16 cellular contexts compared by ENCODE assay signal in the genomic region with DNA sequence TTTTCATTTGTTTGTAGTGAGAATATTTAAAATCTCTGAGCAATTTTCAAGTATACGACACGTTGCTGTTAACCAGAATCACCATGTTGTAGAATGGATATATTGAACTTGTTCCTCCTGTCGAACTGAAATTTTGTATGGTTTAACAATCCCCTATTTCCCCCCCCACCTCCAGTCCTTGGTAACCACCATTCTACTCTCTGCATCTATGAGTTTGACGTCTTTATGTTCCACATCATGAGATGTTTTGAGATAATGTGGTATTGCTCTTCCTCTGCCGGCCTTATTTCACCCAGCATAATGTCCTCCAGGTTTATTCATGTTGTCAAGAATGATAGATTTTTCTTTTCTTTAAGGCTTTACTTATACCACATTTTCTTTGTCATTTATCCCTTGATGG. TPM values are rescaled to one million over a fixed set of nuclear protein-coding genes. Genes with fewer than 3 reads are reported as not detected.
DNase-seq lines count a peak whose midpoint lies in the region; ATAC-seq and TF ChIP-seq lines count a peak whose summit lies in the region.
"Had no signal": no experiment of that assay in that cellular context is flagged by ENCODE, and none has a peak within 500 bp of the region (broad histone marks: within the 10 kb centered on the region; RNA-seq: fewer than 3 reads in every experiment).

No MANE protein-coding gene starts in this region.

- intact Hi-C loops in activated CD4-positive, alpha-beta memory T cell treated with anti-CD3 and anti-CD28 coated beads for 36 hours (cut with micrococcal nuclease): loop anchor here (1.0 kb wide), 1 partner anchor 10 kb away; no protein-coding TSS in a partner anchor
- intact Hi-C loops in CD4-positive, alpha-beta memory T cell (cut with micrococcal nuclease): no loop called here
- intact Hi-C loops in activated T-helper 1 cell treated with anti-CD3 and anti-CD28 coated beads, Interleukin-12 subunit alpha, Interleukin-12 subunit beta, Interleukin-2, Interleukin-4 antibody, amounts not matched to agents 30 ng/mL and 10 ng/mL and 1 ng/mL, durations not matched to agents 14 hours and 24 hours and 36 hours (cut with micrococcal nuclease): no loop called here
- intact Hi-C loops in naive thymus-derived CD4-positive, alpha-beta T cell (cut with micrococcal nuclease): loop anchor here in 1 of 2 donors (10.0 kb wide), 1 partner anchor 253 kb away; no protein-coding TSS in a partner anchor
- intact Hi-C loops in right lobe of liver (cut with DNase I): no loop called here

- H3K36me3 ChIP-seq in CD4-positive, alpha-beta memory T cell (ENCODE audit: insufficient read depth, low read length): no peaks in the 10 kb centered on the region
- no peaks in the 10 kb centered on the region for H3K36me3 ChIP-seq in naive thymus-derived CD4-positive, alpha-beta T cell (ENCODE audit: control insufficient read depth in 2 of 3, insufficient read depth in 3 of 3, low read length in 3 of 3)
- H3K36me3 ChIP-seq in Peyer's patch (no peaks in the 10 kb centered on the region), right lobe of liver (no peaks in the 10 kb centered on the region)
- H3K36me3 ChIP-seq: MG63 had no signal

- POLR2A ChIA-PET in activated CD4-positive, alpha-beta memory T cell treated with anti-CD3 and anti-CD28 coated beads for 36 hours (lab: Charles Lee): interaction anchor here (0.6 kb wide), 1 partner anchor 111 kb away, joined by 3 read pairs; no protein-coding TSS in a partner anchor
- POLR2A ChIA-PET in activated CD4-positive, alpha-beta memory T cell treated with anti-CD3 and anti-CD28 coated beads, Interleukin-2, amount 10 ng/mL, durations not matched to agents 7 days and 5 days (lab: Charles Lee): no interaction called here
- POLR2A ChIA-PET in CD4-positive, alpha-beta memory T cell (lab: Charles Lee; ENCODE audit: partially characterized antibody): interaction anchor here (1.0 to 17.1 kb wide), 5 partner anchors 17 to 105 kb away, joined by 3 to 355 read pairs (median 3); partner anchors contain the start of gene PRKCQ
- POLR2A ChIA-PET in naive thymus-derived CD4-positive, alpha-beta T cell (lab: Charles Lee): interaction anchor here (0.7 to 16.1 kb wide), 6 partner anchors 9 to 435 kb away, joined by 3 to 378 read pairs (median 6); partner anchors contain the start of gene PRKCQ

- peaks cover 22% of the 10 kb centered on the region for H3K36me3 Mint-ChIP-seq in activated CD4-positive, alpha-beta memory T cell treated with anti-CD3 and anti-CD28 coated beads for 36 hours
- H3K36me3 Mint-ChIP-seq in activated CD4-positive, alpha-beta memory T cell treated with anti-CD3 and anti-CD28 coated beads, Interleukin-2, amount 10 ng/mL, durations not matched to agents 7 days and 5 days (ENCODE audit: low read depth): peaks cover 54% of the 10 kb centered on the region
- H3K36me3 Mint-ChIP-seq in CD4-positive, alpha-beta memory T cell: peaks cover 42 to 51% of the 10 kb centered on the region in 2 donors
- peaks cover 48% of the 10 kb centered on the region for H3K36me3 Mint-ChIP-seq in activated T-helper 1 cell treated with anti-CD3 and anti-CD28 coated beads, Interleukin-12 subunit alpha, Interleukin-12 subunit beta, Interleukin-2, Interleukin-4 antibody, amounts not matched to agents 30 ng/mL and 10 ng/mL and 1 ng/mL, durations not matched to agents 14 hours and 24 hours and 36 hours (ENCODE audit: low read depth)
- H3K36me3 Mint-ChIP-seq in naive thymus-derived CD4-positive, alpha-beta T cell: peaks cover 0 to 61% (median 11%) of the 10 kb centered on the region in 5 donors
- H3K36me3 Mint-ChIP-seq: CD14-positive monocyte had no signal

- H3K4me3 Mint-ChIP-seq in activated CD4-positive, alpha-beta memory T cell treated with anti-CD3 and anti-CD28 coated beads for 36 hours: no peak overlapping the region
- H3K4me3 Mint-ChIP-seq in activated CD4-positive, alpha-beta memory T cell treated with anti-CD3 and anti-CD28 coated beads, Interleukin-2, amount 10 ng/mL, durations not matched to agents 7 days and 5 days: no peak overlapping the region
- H3K4me3 Mint-ChIP-seq in CD4-positive, alpha-beta memory T cell: peak overlapping the region in 5 of 8 donors; percentile 27 to 49 (median 44)
- H3K4me3 Mint-ChIP-seq in activated T-helper 1 cell treated with anti-CD3 and anti-CD28 coated beads, Interleukin-12 subunit alpha, Interleukin-12 subunit beta, Interleukin-2, Interleukin-4 antibody, amounts not matched to agents 30 ng/mL and 10 ng/mL and 1 ng/mL, durations not matched to agents 14 hours and 24 hours and 36 hours: peak overlapping the region; percentile 12
- peak overlapping the region; percentile 23 to 77 (median 54) for H3K4me3 Mint-ChIP-seq in naive thymus-derived CD4-positive, alpha-beta T cell
- H3K4me3 Mint-ChIP-seq: CD14-positive monocyte had no signal

- H3K27ac ChIP-seq in CD4-positive, alpha-beta memory T cell (ENCODE audit: low read depth, low read length): no peak overlapping the region
- H3K27ac ChIP-seq in naive thymus-derived CD4-positive, alpha-beta T cell (ENCODE audit: low read depth, low read length): peak overlapping the region; percentile 94
- H3K27ac ChIP-seq in Peyer's patch (no peak overlapping the region), right lobe of liver (no peak overlapping the region)
- H3K27ac ChIP-seq: A549, PC-9 had no signal

- peak; percentile 71 for ATAC-seq in naive thymus-derived CD4-positive, alpha-beta T cell
- ATAC-seq in right lobe of liver: no peak
- ATAC-seq: A549 had no signal

- CTCF ChIA-PET in activated CD4-positive, alpha-beta memory T cell treated with anti-CD3 and anti-CD28 coated beads for 36 hours (lab: Charles Lee): no interaction called here
- CTCF ChIA-PET in activated CD4-positive, alpha-beta memory T cell treated with anti-CD3 and anti-CD28 coated beads, Interleukin-2, amount 10 ng/mL, durations not matched to agents 7 days and 5 days (lab: Charles Lee): interaction anchor here (1.7 kb wide), 1 partner anchor 17 kb away, joined by 5 read pairs; no protein-coding TSS in a partner anchor
- CTCF ChIA-PET in CD4-positive, alpha-beta memory T cell (lab: Charles Lee; ENCODE audit: partially characterized antibody): interaction anchor here (0.9 to 7.6 kb wide), 6 partner anchors 15 to 151 kb away, joined by 3 to 101 read pairs (median 4); partner anchors contain the start of gene PRKCQ
- CTCF ChIA-PET in naive thymus-derived CD4-positive, alpha-beta T cell (lab: Charles Lee): interaction anchor here (1.3 to 13.4 kb wide), 3 partner anchors 17 to 81 kb away, joined by 4 to 206 read pairs (median 4); partner anchors contain the start of gene PRKCQ

- TF ChIP-seq POLR2A in Peyer's patch (IDR thresholded peaks at IDR 0.05): no peak
- no peak for TF ChIP-seq POLR2A in right lobe of liver (IDR thresholded peaks at IDR 0.05)

- H3K27ac Mint-ChIP-seq in activated CD4-positive, alpha-beta memory T cell treated with anti-CD3 and anti-CD28 coated beads for 36 hours: peak overlapping the region; percentile 3
- H3K27ac Mint-ChIP-seq in activated CD4-positive, alpha-beta memory T cell treated with anti-CD3 and anti-CD28 coated beads, Interleukin-2, amount 10 ng/mL, durations not matched to agents 7 days and 5 days: no peak overlapping the region
- peak overlapping the region; percentile 37 to 90 (median 74) for H3K27ac Mint-ChIP-seq in CD4-positive, alpha-beta memory T cell
- peak overlapping the region; percentile 76 for H3K27ac Mint-ChIP-seq in activated T-helper 1 cell treated with anti-CD3 and anti-CD28 coated beads, Interleukin-12 subunit alpha, Interleukin-12 subunit beta, Interleukin-2, Interleukin-4 antibody, amounts not matched to agents 30 ng/mL and 10 ng/mL and 1 ng/mL, durations not matched to agents 14 hours and 24 hours and 36 hours
- peak overlapping the region; percentile 66 to 99 (median 92) for H3K27ac Mint-ChIP-seq in naive thymus-derived CD4-positive, alpha-beta T cell
- H3K27ac Mint-ChIP-seq: CD14-positive monocyte had no signal

- H3K4me1 Mint-ChIP-seq in activated CD4-positive, alpha-beta memory T cell treated with anti-CD3 and anti-CD28 coated beads for 36 hours (ENCODE audit: low read depth): peaks cover 87% of the 10 kb centered on the region
- H3K4me1 Mint-ChIP-seq in activated CD4-positive, alpha-beta memory T cell treated with anti-CD3 and anti-CD28 coated beads, Interleukin-2, amount 10 ng/mL, durations not matched to agents 7 days and 5 days: peaks cover 72% of the 10 kb centered on the region
- peaks cover 64 to 96% (median 76%) of the 10 kb centered on the region in 4 donors for H3K4me1 Mint-ChIP-seq in CD4-positive, alpha-beta memory T cell
- H3K4me1 Mint-ChIP-seq in activated T-helper 1 cell treated with anti-CD3 and anti-CD28 coated beads, Interleukin-12 subunit alpha, Interleukin-12 subunit beta, Interleukin-2, Interleukin-4 antibody, amounts not matched to agents 30 ng/mL and 10 ng/mL and 1 ng/mL, durations not matched to agents 14 hours and 24 hours and 36 hours (ENCODE audit: low read depth): peaks cover 96% of the 10 kb centered on the region
- H3K4me1 Mint-ChIP-seq in naive thymus-derived CD4-positive, alpha-beta T cell: peaks cover 53 to 100% (median 97%) of the 10 kb centered on the region in 7 donors

- H3K4me1 ChIP-seq in CD4-positive, alpha-beta memory T cell (ENCODE audit: insufficient read depth, low read length): peaks cover 92% of the 10 kb centered on the region
- H3K4me1 ChIP-seq in naive thymus-derived CD4-positive, alpha-beta T cell (ENCODE audit: control insufficient read depth in 2 of 2, insufficient read depth in 2 of 2, low read length in 2 of 2): peaks cover 25 to 92% of the 10 kb centered on the region in 2 donors
- H3K4me1 ChIP-seq in Peyer's patch (no peaks in the 10 kb centered on the region), right lobe of liver (no peaks in the 10 kb centered on the region)
- H3K4me1 ChIP-seq: A549 had no signal

- no peaks in the 10 kb centered on the region for H3K27me3 ChIP-seq in CD4-positive, alpha-beta memory T cell (ENCODE audit: insufficient read depth, low read length)
- H3K27me3 ChIP-seq in naive thymus-derived CD4-positive, alpha-beta T cell (ENCODE audit: control insufficient read depth in 2 of 2, insufficient read depth in 2 of 2, low read length in 2 of 2): no peaks in the 10 kb centered on the region
- no peaks in the 10 kb centered on the region for H3K27me3 ChIP-seq in Peyer's patch
- H3K27me3 ChIP-seq in right lobe of liver: no peaks in the 10 kb centered on the region

- no peaks in the 10 kb centered on the region for H3K9me3 ChIP-seq in CD4-positive, alpha-beta memory T cell (ENCODE audit: control insufficient read depth in 1 of 2, low read length in 2 of 2)
- no peaks in the 10 kb centered on the region for H3K9me3 ChIP-seq in naive thymus-derived CD4-positive, alpha-beta T cell (ENCODE audit: control insufficient read depth in 2 of 3, low read length in 3 of 3)
- H3K9me3 ChIP-seq in Peyer's patch (no peaks in the 10 kb centered on the region), right lobe of liver (no peaks in the 10 kb centered on the region)
- H3K9me3 ChIP-seq: A549, MG63 had no signal

- no peak overlapping the region for H3K4me3 ChIP-seq in CD4-positive, alpha-beta memory T cell (ENCODE audit: low read length in 2 of 2)
- H3K4me3 ChIP-seq in naive thymus-derived CD4-positive, alpha-beta T cell (ENCODE audit: low read length): no peak overlapping the region
- H3K4me3 ChIP-seq in Peyer's patch (no peak overlapping the region), right lobe of liver (no peak overlapping the region)
- H3K4me3 ChIP-seq: A549, MG63, PC-9 had no signal

- TF ChIP-seq CTCF in Peyer's patch (IDR thresholded peaks at IDR 0.05): no peak
- TF ChIP-seq CTCF in right lobe of liver (IDR thresholded peaks at IDR 0.05): no peak

- no peak for DNase-seq in activated CD4-positive, alpha-beta memory T cell treated with anti-CD3 and anti-CD28 coated beads for 36 hours
- no peak for DNase-seq in activated CD4-positive, alpha-beta memory T cell treated with anti-CD3 and anti-CD28 coated beads, Interleukin-2, amount 10 ng/mL, durations not matched to agents 7 days and 5 days
- peak in 2 of 5 donors; percentile 21 to 43 for DNase-seq in CD4-positive, alpha-beta memory T cell
- DNase-seq in activated T-helper 1 cell treated with anti-CD3 and anti-CD28 coated beads, Interleukin-12 subunit alpha, Interleukin-12 subunit beta, Interleukin-2, Interleukin-4 antibody, amounts not matched to agents 30 ng/mL and 10 ng/mL and 1 ng/mL, durations not matched to agents 14 hours and 24 hours and 36 hours (ENCODE audit: low spot score): no peak
- peak in 5 of 9 donors; percentile 51 to 75 (median 68) for DNase-seq in naive thymus-derived CD4-positive, alpha-beta T cell
- DNase-seq in Peyer's patch (no peak), NCI-H524 treated with DMSO at 0.1 percent for 48 hours (lab: John Stamatoyannopoulos, UW) (no peak), right lobe of liver (no peak)
- DNase-seq: DMS79 treated with DMSO at 0.1 percent for 48 hours, H7, MG63, NCI-H1092 treated with DMSO at 0.1 percent for 48 hours, NCI-H1694, PC-9 had no signal

- H3K9me3 Mint-ChIP-seq in activated CD4-positive, alpha-beta memory T cell treated with anti-CD3 and anti-CD28 coated beads for 36 hours: peaks cover 4% of the 10 kb centered on the region
- peaks cover 2% of the 10 kb centered on the region for H3K9me3 Mint-ChIP-seq in activated CD4-positive, alpha-beta memory T cell treated with anti-CD3 and anti-CD28 coated beads, Interleukin-2, amount 10 ng/mL, durations not matched to agents 7 days and 5 days
- H3K9me3 Mint-ChIP-seq in CD4-positive, alpha-beta memory T cell: peaks cover 0 to 1% (median 0%) of the 10 kb centered on the region in 8 donors
- H3K9me3 Mint-ChIP-seq in activated T-helper 1 cell treated with anti-CD3 and anti-CD28 coated beads, Interleukin-12 subunit alpha, Interleukin-12 subunit beta, Interleukin-2, Interleukin-4 antibody, amounts not matched to agents 30 ng/mL and 10 ng/mL and 1 ng/mL, durations not matched to agents 14 hours and 24 hours and 36 hours: peaks cover 10% of the 10 kb centered on the region
- H3K9me3 Mint-ChIP-seq in naive thymus-derived CD4-positive, alpha-beta T cell: peaks cover 0 to 4% (median 0%) of the 10 kb centered on the region in 11 donors

- 64% methylated on average over 5 of the region's 5 CpGs for WGBS in right lobe of liver (ENCODE audit: insufficient coverage, low coverage, low lambda C conversion rate, missing lambda C conversion rate)

- H3K27me3 Mint-ChIP-seq in activated CD4-positive, alpha-beta memory T cell treated with anti-CD3 and anti-CD28 coated beads for 36 hours: no peaks in the 10 kb centered on the region
- H3K27me3 Mint-ChIP-seq in activated CD4-positive, alpha-beta memory T cell treated with anti-CD3 and anti-CD28 coated beads, Interleukin-2, amount 10 ng/mL, durations not matched to agents 7 days and 5 days: no peaks in the 10 kb centered on the region
- no peaks in the 10 kb centered on the region for H3K27me3 Mint-ChIP-seq in CD4-positive, alpha-beta memory T cell
- no peaks in the 10 kb centered on the region for H3K27me3 Mint-ChIP-seq in activated T-helper 1 cell treated with anti-CD3 and anti-CD28 coated beads, Interleukin-12 subunit alpha, Interleukin-12 subunit beta, Interleukin-2, Interleukin-4 antibody, amounts not matched to agents 30 ng/mL and 10 ng/mL and 1 ng/mL, durations not matched to agents 14 hours and 24 hours and 36 hours (ENCODE audit: insufficient read depth)
- H3K27me3 Mint-ChIP-seq in naive thymus-derived CD4-positive, alpha-beta T cell: no peaks in the 10 kb centered on the region

RNA-seq across cellular contexts. Expression of gene PRKCQ, which starts 17.4 kb away (rescaled TPM):
- total RNA-seq in activated CD4-positive, alpha-beta memory T cell treated with anti-CD3 and anti-CD28 coated beads for 36 hours: 10 to 100 TPM; 44.3 to 45.2 TPM
- 10 to 100 TPM; 69.3 to 70.6 TPM for total RNA-seq in activated CD4-positive, alpha-beta memory T cell treated with anti-CD3 and anti-CD28 coated beads, Interleukin-2, amount 10 ng/mL, durations not matched to agents 7 days and 5 days
- 10 to 100 TPM; 70.5 to 71.5 TPM for total RNA-seq in CD4-positive, alpha-beta memory T cell
- polyA plus RNA-seq in CD4-positive, alpha-beta memory T cell: 10 to 100 TPM; 45.0 to 77.1 TPM
- 45.9 and 50.4 TPM in 2 replicates for total RNA-seq in activated T-helper 1 cell treated with anti-CD3 and anti-CD28 coated beads, Interleukin-12 subunit alpha, Interleukin-12 subunit beta, Interleukin-2, Interleukin-4 antibody, amounts not matched to agents 30 ng/mL and 10 ng/mL and 1 ng/mL, durations not matched to agents 14 hours and 24 hours and 36 hours
- total RNA-seq in naive thymus-derived CD4-positive, alpha-beta T cell: 10 to 100 TPM; 45.9 to 68.3 (median 65.8) TPM
- 10 to 100 TPM; 44.3 to 74.5 TPM for polyA plus RNA-seq in naive thymus-derived CD4-positive, alpha-beta T cell
- total RNA-seq in Peyer's patch (10 to 100 TPM in 1 of 4 donors, 1 to 10 TPM in 3; 1.8 to 11.6 (median 3.7) TPM), right lobe of liver (under 1 TPM; 0.12 to 0.60 (median 0.16) TPM)

Comparison
In these comparisons a context has a peak if more than half of its experiments do, and no peak if none do; other contexts are left out.
1. DNase-seq: peak in naive thymus-derived CD4-positive, alpha-beta T cell (5 of 9); none in activated CD4-positive, alpha-beta memory T cell treated with anti-CD3 and anti-CD28 coated beads for 36 hours (single experiment), activated CD4-positive, alpha-beta memory T cell treated with anti-CD3 and anti-CD28 coated beads, Interleukin-2, amount 10 ng/mL, durations not matched to agents 7 days and 5 days (single experiment), activated T-helper 1 cell treated with anti-CD3 and anti-CD28 coated beads, Interleukin-12 subunit alpha, Interleukin-12 subunit beta, Interleukin-2, Interleukin-4 antibody, amounts not matched to agents 30 ng/mL and 10 ng/mL and 1 ng/mL, durations not matched to agents 14 hours and 24 hours and 36 hours (single experiment), Peyer's patch (0 of 3), NCI-H524 treated with DMSO at 0.1 percent for 48 hours (single experiment) and right lobe of liver (0 of 3).
2. H3K4me3 Mint-ChIP-seq: peak in CD4-positive, alpha-beta memory T cell (5 of 8), activated T-helper 1 cell treated with anti-CD3 and anti-CD28 coated beads, Interleukin-12 subunit alpha, Interleukin-12 subunit beta, Interleukin-2, Interleukin-4 antibody, amounts not matched to agents 30 ng/mL and 10 ng/mL and 1 ng/mL, durations not matched to agents 14 hours and 24 hours and 36 hours (single experiment) and naive thymus-derived CD4-positive, alpha-beta T cell (10 of 10); none in activated CD4-positive, alpha-beta memory T cell treated with anti-CD3 and anti-CD28 coated beads for 36 hours (single experiment) and activated CD4-positive, alpha-beta memory T cell treated with anti-CD3 and anti-CD28 coated beads, Interleukin-2, amount 10 ng/mL, durations not matched to agents 7 days and 5 days (single experiment).